12 cellular contexts compared by ENCODE assay signal in genomic region chrX:43002526-43003203, GRCh38.
DNase-seq lines count a peak whose midpoint lies in the region; ATAC-seq, FAIRE-seq and TF ChIP-seq lines count a peak whose summit lies in the region.
"Had no signal": no experiment of that assay in that cellular context is flagged by ENCODE, and none has a peak within 500 bp of the region (broad histone marks: within the 10 kb centered on the region; RNA-seq: fewer than 3 reads in every experiment).

No MANE protein-coding gene starts in this region.

- DNase-seq in GM12865 (ENCODE audit: low read depth) (peak; percentile 74), OCI-M1 (lab: John Stamatoyannopoulos, UW) (peak; percentile 37), NCI-H1417 treated with DMSO at 0.1 percent for 48 hours (lab: John Stamatoyannopoulos, UW) (no peak), frontal cortex (ENCODE audit: low spot score in 2 of 2) (no peak)
- DNase-seq in stimulated activated CD4-positive, alpha-beta T cell treated with anti-CD3 and anti-CD28 coated beads, Interleukin-12 subunit alpha, Interleukin-12 subunit beta, amount 100 ng/mL, for 4 hours, result no peak
- DNase-seq: brain microvascular endothelial cell, islet precursor cell, T-helper 2 cell had no signal

- ATAC-seq in GM19467 (IDR thresholded peaks at IDR 0.05; ENCODE audit: unreplicated experiment) (peak; percentile 79), HG03025 (IDR thresholded peaks at IDR 0.05; ENCODE audit: low FRiP score, unreplicated experiment) (peak; percentile 89), HG03469 (IDR thresholded peaks at IDR 0.05; ENCODE audit: unreplicated experiment) (no peak)

- no peak overlapping the region for H3K4me3 ChIP-seq in GM12865 (ENCODE audit: low read depth, low read length)
- H3K4me3 ChIP-seq: BLaER1 had no signal

- TF ChIP-seq CTCF in GM12865 (IDR thresholded peaks at IDR 0.05; ENCODE audit: insufficient read depth, low read depth, low read length, missing control alignments), result no peak

- no peak for FAIRE-seq in frontal cortex (lab: Jason Lieb, UNC)

Comparison
In these comparisons a context has a peak if more than half of its experiments do, and no peak if none do; other contexts are left out.
1. DNase-seq: peak in GM12865 (single experiment) and OCI-M1 (single experiment); none in NCI-H1417 treated with DMSO at 0.1 percent for 48 hours (single experiment), stimulated activated CD4-positive, alpha-beta T cell treated with anti-CD3 and anti-CD28 coated beads, Interleukin-12 subunit alpha, Interleukin-12 subunit beta, amount 100 ng/mL, for 4 hours (single experiment) and frontal cortex (0 of 2).